ENCODE assay signal across 9 cellular contexts in genomic region chr6:75546401-75546800, GRCh38. TPM values are rescaled to one million over a fixed set of nuclear protein-coding genes. Genes with fewer than 3 reads are reported as not detected.
DNase-seq lines count a peak whose midpoint lies in the region; ATAC-seq and TF ChIP-seq lines count a peak whose summit lies in the region.
"Had no signal": no experiment of that assay in that cellular context is flagged by ENCODE, and none has a peak within 500 bp of the region (broad histone marks: within the 10 kb centered on the region; RNA-seq: fewer than 3 reads in every experiment).

No MANE protein-coding gene starts in this region.

- no peak overlapping the region for H3K4me3 Mint-ChIP-seq in natural killer cell

- no peaks in the 10 kb centered on the region for H3K36me3 ChIP-seq in RWPE2 (ENCODE audit: low read depth)

- H3K4me1 Mint-ChIP-seq in natural killer cell = peaks cover 0 to 2% of the 10 kb centered on the region in 2 donors

- H3K9me3 Mint-ChIP-seq in natural killer cell = no peaks in the 10 kb centered on the region

- TF ChIP-seq CTCF in RWPE2 (IDR thresholded peaks at IDR 0.05; ENCODE audit: poor library complexity, severe bottlenecking) (peak; percentile 51), natural killer cell (IDR thresholded peaks at IDR 0.05) (no peak)

- no peaks in the 10 kb centered on the region for H3K36me3 Mint-ChIP-seq in natural killer cell

- intact Hi-C loops in natural killer cell (cut with micrococcal nuclease) = no loop called here

- H3K9me3 ChIP-seq in RWPE2 (ENCODE audit: severe bottlenecking) = no peaks in the 10 kb centered on the region

- in situ Hi-C loops in ACHN (cut with HindIII; ENCODE audit: low pct_ligation_motif_present, low pct_unique_long_range_greater_than_20kb, low sequenced_read_pairs) = no loop called here

- H3K27me3 ChIP-seq in RWPE2 (ENCODE audit: insufficient read depth, poor library complexity, severe bottlenecking) = no peaks in the 10 kb centered on the region

- ATAC-seq in GM21526 (IDR thresholded peaks at IDR 0.05; ENCODE audit: low FRiP score, unreplicated experiment) = peak; percentile 57
- peak; percentile 55; the same call in 1 of the 3 replicates for ATAC-seq in RWPE2 (ENCODE audit: low read depth)
- ATAC-seq in HG02610 (IDR thresholded peaks at IDR 0.05; ENCODE audit: unreplicated experiment) = no peak
- no peak for ATAC-seq in natural killer cell

- DNase-seq in ACHN (peak; percentile 25), RWPE2 (ENCODE audit: low spot score) (no peak), glomerular visceral epithelial cell (ENCODE audit: extremely low spot score) (peak; percentile 5), NCI-H1105 (lab: John Stamatoyannopoulos, UW) (no peak), NCI-H1436 treated with DMSO at 0.1 percent for 48 hours (lab: John Stamatoyannopoulos, UW) (no peak), natural killer cell (no peak)
- DNase-seq: activated CD4-positive, alpha-beta T cell treated with anti-CD3 and anti-CD28 coated beads, Interleukin-2, amount 50 U/mL, for 1 hour had no signal

- H3K27ac ChIP-seq in RWPE2 (ENCODE audit: poor library complexity, severe bottlenecking) = no peak overlapping the region

- no peak overlapping the region for H3K27ac Mint-ChIP-seq in natural killer cell

- H3K4me1 ChIP-seq in RWPE2 (ENCODE audit: insufficient read depth, poor library complexity, severe bottlenecking) = no peaks in the 10 kb centered on the region

- no peak overlapping the region for H3K4me3 ChIP-seq in RWPE2 (ENCODE audit: severe bottlenecking)

- H3K27me3 Mint-ChIP-seq in natural killer cell (ENCODE audit: low read depth in 2 of 2) = peaks cover 0 to 4% of the 10 kb centered on the region in 2 donors

RNA-seq across cellular contexts. Expression of gene FILIP1, which starts 52.8 kb away (rescaled TPM):
- total RNA-seq in natural killer cell = not detected

RNA-seq across cellular contexts. Expression of gene SENP6, which starts 55.3 kb away (rescaled TPM):
- total RNA-seq in natural killer cell = 100 to 1,000 TPM; 102 to 117 (median 108) TPM

Comparison
In these comparisons a context has a peak if more than half of its experiments do, and no peak if none do; other contexts are left out.
1. DNase-seq: peak in ACHN (single experiment) and glomerular visceral epithelial cell (single experiment); none in RWPE2 (single experiment), NCI-H1105 (single experiment), NCI-H1436 treated with DMSO at 0.1 percent for 48 hours (single experiment) and natural killer cell (single experiment).
2. ATAC-seq: peak in GM21526 (single experiment) and RWPE2 (single experiment); none in HG02610 (single experiment) and natural killer cell (0 of 3).